8 cellular contexts compared by ENCODE assay signal in genomic region chr2:156435392-156435724, GRCh38. TPM values are rescaled to one million over a fixed set of nuclear protein-coding genes. Genes with fewer than 3 reads are reported as not detected.
DNase-seq lines count a peak whose midpoint lies in the region; ATAC-seq and TF ChIP-seq lines count a peak whose summit lies in the region.

No MANE protein-coding gene starts in this region.

- peak overlapping the region; percentile 61 for H3K4me3 ChIP-seq in BE2C (ENCODE audit: low read depth, low read length)
- H3K4me3 ChIP-seq in iPS-15b (ENCODE audit: low read depth, low read length): peak overlapping the region; percentile 82
- peak overlapping the region; percentile 53 to 69 (median 64) for H3K4me3 ChIP-seq in stomach

- intact Hi-C loops in stomach (cut with DNase I; ENCODE audit: low total_unique reads): no loop called here

- no peak overlapping the region for H3K27ac Mint-ChIP-seq in activated naive CD8-positive, alpha-beta T cell treated with anti-CD3 and anti-CD28 coated beads, Interleukin-2, amount 10 ng/mL, durations not matched to agents 7 days and 5 days

- peak overlapping the region; percentile 91 to 99 (median 99) for H3K27ac ChIP-seq in stomach

- no peak for TF ChIP-seq POLR2A in stomach (IDR thresholded peaks at IDR 0.05)

- TF ChIP-seq EP300 in stomach (IDR thresholded peaks at IDR 0.05): no peak

- no peaks in the 10 kb centered on the region for H3K9me3 ChIP-seq in BE2C
- H3K9me3 ChIP-seq in iPS-15b (ENCODE audit: control insufficient read depth, insufficient read depth, low read length): no peaks in the 10 kb centered on the region
- H3K9me3 ChIP-seq in stomach: no peaks in the 10 kb centered on the region

- H3K4me3 Mint-ChIP-seq in activated naive CD8-positive, alpha-beta T cell treated with anti-CD3 and anti-CD28 coated beads, Interleukin-2, amount 10 ng/mL, durations not matched to agents 7 days and 5 days: peak overlapping the region; percentile 53

- POLR2A ChIA-PET in activated naive CD8-positive, alpha-beta T cell treated with anti-CD3 and anti-CD28 coated beads, Interleukin-2, amount 10 ng/mL, durations not matched to agents 7 days and 5 days (lab: Charles Lee): interaction anchor here (0.8 to 1.0 kb wide), 2 partner anchors 15 to 92 kb away, joined by 3 to 9 read pairs; no protein-coding TSS in a partner anchor

- DNase-seq in BE2C (no peak), stomach (no peak), NOMO-1 treated with DMSO at 0.1 percent for 48 hours (lab: John Stamatoyannopoulos, UW; ENCODE audit: unreplicated experiment) (no peak)
- DNase-seq in activated naive CD8-positive, alpha-beta T cell treated with anti-CD3 and anti-CD28 coated beads, Interleukin-2, amount 10 ng/mL, durations not matched to agents 7 days and 5 days: no peak

- ATAC-seq in HG02840 (IDR thresholded peaks at IDR 0.05; ENCODE audit: low FRiP score, unreplicated experiment): peak; percentile 1
- no peak for ATAC-seq in activated naive CD8-positive, alpha-beta T cell treated with anti-CD3 and anti-CD28 coated beads, Interleukin-2, amount 10 ng/mL, durations not matched to agents 7 days and 5 days (ENCODE audit: low read depth)
- ATAC-seq in HG03354 (IDR thresholded peaks at IDR 0.05; ENCODE audit: poor library complexity, severe bottlenecking, unreplicated experiment): no peak
- ATAC-seq in GM21576 (IDR thresholded peaks at IDR 0.05; ENCODE audit: unreplicated experiment): no peak

- H3K36me3 ChIP-seq in BE2C (no peaks in the 10 kb centered on the region), iPS-15b (ENCODE audit: control insufficient read depth, insufficient read depth, low read length) (no peaks in the 10 kb centered on the region), stomach (no peaks in the 10 kb centered on the region)

- no peaks in the 10 kb centered on the region for H3K27me3 ChIP-seq in BE2C
- H3K27me3 ChIP-seq in iPS-15b (ENCODE audit: control insufficient read depth, insufficient read depth, low read length): no peaks in the 10 kb centered on the region
- no peaks in the 10 kb centered on the region for H3K27me3 ChIP-seq in stomach

- WGBS in stomach, 5 donors: 2 to 9% (median 4%) methylated on average over 4 to 19 of the region's 19 CpGs

- peaks cover 3% of the 10 kb centered on the region for H3K27me3 Mint-ChIP-seq in activated naive CD8-positive, alpha-beta T cell treated with anti-CD3 and anti-CD28 coated beads, Interleukin-2, amount 10 ng/mL, durations not matched to agents 7 days and 5 days

- H3K4me1 Mint-ChIP-seq in activated naive CD8-positive, alpha-beta T cell treated with anti-CD3 and anti-CD28 coated beads, Interleukin-2, amount 10 ng/mL, durations not matched to agents 7 days and 5 days: peaks cover 34% of the 10 kb centered on the region

- no peak for TF ChIP-seq CTCF in BE2C (IDR thresholded peaks at IDR 0.05; ENCODE audit: low read depth, low read length)
- TF ChIP-seq CTCF in stomach (IDR thresholded peaks at IDR 0.05): no peak

- H3K4me1 ChIP-seq in BE2C (no peaks in the 10 kb centered on the region), iPS-15b (ENCODE audit: control insufficient read depth, insufficient read depth, low read length) (peaks cover 20% of the 10 kb centered on the region), stomach (peaks cover 33 to 58% (median 40%) of the 10 kb centered on the region in 4 donors)

- H3K36me3 Mint-ChIP-seq in activated naive CD8-positive, alpha-beta T cell treated with anti-CD3 and anti-CD28 coated beads, Interleukin-2, amount 10 ng/mL, durations not matched to agents 7 days and 5 days: peaks cover 20% of the 10 kb centered on the region

- H3K9ac ChIP-seq in iPS-15b (ENCODE audit: low read depth, low read length): peak overlapping the region; percentile 83

- no peaks in the 10 kb centered on the region for H3K9me3 Mint-ChIP-seq in activated naive CD8-positive, alpha-beta T cell treated with anti-CD3 and anti-CD28 coated beads, Interleukin-2, amount 10 ng/mL, durations not matched to agents 7 days and 5 days

RNA-seq across cellular contexts. Expression of gene GPD2, which starts 0.8 kb away (rescaled TPM):
- polyA plus RNA-seq in BE2C (2012; ENCODE audit: insufficient read depth, insufficient read length, low read depth): 1.5 TPM
- 10 to 100 TPM; 16.8 to 19.8 TPM for total RNA-seq in activated naive CD8-positive, alpha-beta T cell treated with anti-CD3 and anti-CD28 coated beads, Interleukin-2, amount 10 ng/mL, durations not matched to agents 7 days and 5 days
- 100 to 1,000 TPM in 2 of 5 donors, 10 to 100 TPM in 2, 1 to 10 TPM in 1; 8.1 to 254 (median 58.1) TPM for total RNA-seq in stomach
- polyA plus RNA-seq in stomach: 1 to 10 TPM; 6.2 to 9.5 (median 8.7) TPM
